10 cellular contexts compared by ENCODE assay signal in the genomic region with DNA sequence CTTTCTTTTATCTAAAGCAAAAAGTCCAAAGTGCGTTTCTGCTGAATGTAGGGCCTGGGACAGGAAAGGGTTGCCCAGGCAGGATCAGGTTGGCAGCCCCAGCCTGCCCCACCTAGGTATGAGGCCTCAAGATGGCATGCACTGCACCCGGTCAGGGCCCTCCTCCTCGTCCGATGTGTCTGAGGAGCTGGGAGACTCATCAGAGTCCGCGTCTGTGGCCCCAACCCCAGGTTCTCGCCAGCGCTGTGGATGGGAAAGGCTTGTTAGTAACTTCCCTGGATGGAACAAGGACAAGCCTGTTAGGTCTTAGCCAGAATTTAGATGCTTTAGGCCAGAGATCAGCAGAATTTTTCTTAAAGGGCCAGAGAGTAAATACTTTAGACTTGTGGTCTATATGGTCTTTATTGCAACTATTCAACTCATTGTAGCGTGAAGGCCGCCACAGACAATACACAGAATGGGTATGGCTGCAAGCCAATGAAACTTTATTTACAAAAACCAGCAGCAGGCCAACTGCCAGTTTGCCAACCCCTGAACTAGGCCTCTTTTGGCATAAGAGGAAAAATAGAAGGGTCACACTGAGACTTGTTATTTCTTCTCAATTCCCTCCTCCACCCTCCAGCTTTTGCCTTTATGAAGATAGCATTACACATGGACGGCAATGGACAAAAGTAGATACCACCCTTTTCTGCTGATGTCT. TPM values are rescaled to one million over a fixed set of nuclear protein-coding genes. Genes with fewer than 3 reads are reported as not detected.
A peak's percentile ranks its signal among the peaks of the same experiment; 100 is the strongest.
DNase-seq lines count a peak whose midpoint lies in the region; TF ChIP-seq lines count a peak whose summit lies in the region.
"Had no signal": no experiment of that assay in that cellular context is flagged by ENCODE, and none has a peak within 500 bp of the region (broad histone marks: within the 10 kb centered on the region; RNA-seq: fewer than 3 reads in every experiment).

No MANE protein-coding gene starts in this region.

- H3K9me3 ChIP-seq in esophagus muscularis mucosa (no peaks in the 10 kb centered on the region), Karpas-422 (ENCODE audit: low read length) (no peaks in the 10 kb centered on the region)

- DNase-seq in NCI-H345 (lab: John Stamatoyannopoulos, UW) = peak; percentile 38
- peak; percentile 80 for DNase-seq in esophagus muscularis mucosa (ENCODE audit: extremely low spot score)
- DNase-seq in Karpas-422 = no peak
- DNase-seq in AG08395 (ENCODE audit: low spot score) = no peak
- DNase-seq in H7 = no peak
- no peak for DNase-seq in kidney glomerular epithelial cell (lab: John Stamatoyannopoulos, UW)

- no peak overlapping the region for H3K4me2 ChIP-seq in Karpas-422 (ENCODE audit: low read depth, low read length, poor library complexity, severe bottlenecking)

- no peak for TF ChIP-seq EP300 in esophagus muscularis mucosa (IDR thresholded peaks at IDR 0.05)

- no peaks in the 10 kb centered on the region for H3K9me3 Mint-ChIP-seq in nephron

- H3K79me2 ChIP-seq in Karpas-422 (ENCODE audit: low read length) = no peaks in the 10 kb centered on the region

- H3K4me3 ChIP-seq in esophagus muscularis mucosa = no peak overlapping the region
- H3K4me3 ChIP-seq in Karpas-422 (ENCODE audit: low read length) = no peak overlapping the region
- H3K4me3 ChIP-seq in H7 (ENCODE audit: insufficient read depth, low read depth, low read length) = no peak overlapping the region

- intact Hi-C loops in esophagus muscularis mucosa (cut with DNase I) = loop anchor here (5.0 kb wide), 1 partner anchor 35 kb away; no protein-coding TSS in a partner anchor

- no peaks in the 10 kb centered on the region for H3K27me3 Mint-ChIP-seq in nephron (ENCODE audit: low read depth)

- H2AFZ ChIP-seq in Karpas-422 (ENCODE audit: low read length) = no peak overlapping the region

- H3K9ac ChIP-seq in Karpas-422 (ENCODE audit: low read length) = no peak overlapping the region

- H4K20me1 ChIP-seq in Karpas-422 (ENCODE audit: insufficient read depth, low read depth, low read length) = no peaks in the 10 kb centered on the region

- peaks cover 62 to 98% (median 97%) of the 10 kb centered on the region in 4 donors for H3K36me3 ChIP-seq in esophagus muscularis mucosa
- peaks cover 49% of the 10 kb centered on the region; the same call in 1 of the 2 replicates for H3K36me3 ChIP-seq in Karpas-422 (ENCODE audit: insufficient read depth, low read length)
- peaks cover 54% of the 10 kb centered on the region for H3K36me3 ChIP-seq in H7 (replicated peaks; ENCODE audit: control insufficient read depth, insufficient read depth, low read length)

- H3K27me3 ChIP-seq in esophagus muscularis mucosa (no peaks in the 10 kb centered on the region), Karpas-422 (ENCODE audit: low read length) (no peaks in the 10 kb centered on the region), H7 (ENCODE audit: control insufficient read depth, insufficient read depth, low read length) (no peaks in the 10 kb centered on the region)

- WGBS in esophagus muscularis mucosa = 56% methylated on average over 11 of the region's 11 CpGs

- TF ChIP-seq CTCF in 22Rv1 (IDR thresholded peaks at IDR 0.05) (no peak), esophagus muscularis mucosa (IDR thresholded peaks at IDR 0.05) (no peak), nephron (IDR thresholded peaks at IDR 0.05; ENCODE audit: unreplicated experiment in 3 of 3) (no peak)

- H3K4me1 ChIP-seq in esophagus muscularis mucosa (peaks cover 35 to 54% (median 45%) of the 10 kb centered on the region in 4 donors), Karpas-422 (ENCODE audit: low read length) (no peaks in the 10 kb centered on the region)

- peak overlapping the region; percentile 67 to 81 (median 71) for H3K27ac Mint-ChIP-seq in nephron

- H3K4me1 Mint-ChIP-seq in nephron = peaks cover 44% of the 10 kb centered on the region

- H3K4me3 Mint-ChIP-seq in nephron = peak overlapping the region in 1 of 3 experiments; percentile 38

- H3K9me2 ChIP-seq in Karpas-422 (replicated peaks; ENCODE audit: insufficient read depth, low read length) = no peaks in the 10 kb centered on the region

- no peak for TF ChIP-seq POLR2A in esophagus muscularis mucosa (IDR thresholded peaks at IDR 0.05; ENCODE audit: low read depth)

- H3K27ac ChIP-seq in 22Rv1 (0 out of 2 replicates have a peak overlapping the region, but pooled peaks have one; percentile 37), esophagus muscularis mucosa (replicated peaks in 1 of 4) (peak overlapping the region; percentile 60 to 79 (median 76)), Karpas-422 (ENCODE audit: low read length) (no peak overlapping the region)

- H3K36me3 Mint-ChIP-seq in nephron (ENCODE audit: low read depth) = peaks cover 90% of the 10 kb centered on the region

RNA-seq across cellular contexts. Expression of gene PEA15, which starts 12.4 kb away (rescaled TPM):
- 100 to 1,000 TPM; 161 to 286 (median 239) TPM for total RNA-seq in esophagus muscularis mucosa
- 40.1 and 69.1 TPM in 2 replicates for total RNA-seq in Karpas-422 (2014; rRNA removed; shearing (Covaris generic); ENCODE audit: low replicate concordance)
- 75.6 and 81.4 TPM in 2 replicates for total RNA-seq in H7 (2014; rRNA removed; shearing (Covaris generic))

RNA-seq across cellular contexts. Expression of gene CASQ1, which starts 27.2 kb away (rescaled TPM):
- 1 to 10 TPM; 2.9 to 4.9 (median 4.6) TPM for total RNA-seq in esophagus muscularis mucosa
- not detected in 2 replicates for total RNA-seq in Karpas-422 (2014; rRNA removed; shearing (Covaris generic); ENCODE audit: low replicate concordance)
- 4.2 and 4.4 TPM in 2 replicates for total RNA-seq in H7 (2014; rRNA removed; shearing (Covaris generic))
- total RNA-seq: glomerular endothelial cell, renal cortical epithelial cell had no signal

RNA-seq across cellular contexts. Expression of gene DCAF8, which starts 44.7 kb away (rescaled TPM):
- 100 to 1,000 TPM; 111 to 191 (median 172) TPM for total RNA-seq in esophagus muscularis mucosa
- total RNA-seq in Karpas-422 (2014; rRNA removed; shearing (Covaris generic); ENCODE audit: low replicate concordance) = 89.7 and 132 TPM in 2 replicates
- total RNA-seq in H7 (2014; rRNA removed; shearing (Covaris generic)) = 129 and 184 TPM in 2 replicates

Comparison
In these comparisons a context has a peak if more than half of its experiments do, and no peak if none do; other contexts are left out.
1. DNase-seq: peak in NCI-H345 (single experiment) and esophagus muscularis mucosa (single experiment); none in Karpas-422 (single experiment), AG08395 (single experiment), H7 (single experiment) and kidney glomerular epithelial cell (single experiment).